9 cellular contexts compared by ENCODE assay signal in genomic region chr14:75831971-75832370, GRCh38.
DNase-seq lines count a peak whose midpoint lies in the region; TF ChIP-seq lines count a peak whose summit lies in the region.
"Had no signal": no experiment of that assay in that cellular context is flagged by ENCODE, and none has a peak within 500 bp of the region (broad histone marks: within the 10 kb centered on the region; RNA-seq: fewer than 3 reads in every experiment).

No MANE protein-coding gene starts in this region.

- POLR2A ChIA-PET in Caco-2 (lab: Charles Lee) = interaction anchor here (1.5 to 1.7 kb wide), 3 partner anchors 9 to 29 kb away, joined by 10 to 14 read pairs (median 14); no protein-coding TSS in a partner anchor
- POLR2A ChIA-PET in GM10248 (lab: Yijun Ruan, JAX) = no interaction called here

- H3K4me3 ChIP-seq in Caco-2 (ENCODE audit: low read depth, low read length) = no peak overlapping the region; the same call in 1 of the 2 replicates
- H3K4me3 ChIP-seq in NB4 (ENCODE audit: low read depth, low read length) = no peak overlapping the region
- H3K4me3 ChIP-seq: ascending aorta had no signal

- no peaks in the 10 kb centered on the region for H3K9me3 ChIP-seq in Caco-2
- H3K9me3 ChIP-seq: ascending aorta had no signal

- H3K27ac Mint-ChIP-seq in Caco-2 (ENCODE audit: unreplicated experiment) (peak overlapping the region; percentile 87), osteocyte (ENCODE audit: unreplicated experiment) (peak overlapping the region; percentile 75)

- H3K4me1 ChIP-seq in Caco-2 = peaks cover 57% of the 10 kb centered on the region

- CTCF ChIA-PET in Caco-2 (lab: Charles Lee) = interaction anchor here (1.0 to 1.6 kb wide), 5 partner anchors 10 to 121 kb away, joined by 3 to 13 read pairs (median 5); no protein-coding TSS in a partner anchor
- CTCF ChIA-PET in GM10248 (lab: Yijun Ruan, JAX) = interaction anchor here (3.1 to 3.3 kb wide), 2 partner anchors 10 to 12 kb away, joined by 10 to 12 read pairs; no protein-coding TSS in a partner anchor

- peaks cover 3% of the 10 kb centered on the region for H3K36me3 ChIP-seq in Caco-2 (ENCODE audit: control insufficient read depth, insufficient read depth, low read length)
- H3K36me3 ChIP-seq: ascending aorta had no signal

- peaks cover 19% of the 10 kb centered on the region for H3K4me1 Mint-ChIP-seq in Caco-2 (ENCODE audit: low read depth, unreplicated experiment)
- H3K4me1 Mint-ChIP-seq in osteocyte (ENCODE audit: unreplicated experiment) = peaks cover 40% of the 10 kb centered on the region

- H3K36me3 Mint-ChIP-seq in Caco-2 (ENCODE audit: insufficient read depth, unreplicated experiment) = peaks cover 17% of the 10 kb centered on the region
- peaks cover 4% of the 10 kb centered on the region for H3K36me3 Mint-ChIP-seq in osteocyte (ENCODE audit: unreplicated experiment)

- no TSS peak for BruUV-seq in Caco-2 (replicated peaks; lab: Mats Ljungman, UMichigan)

- intact Hi-C loops in Caco-2 (cut with micrococcal nuclease; ENCODE audit: unreplicated experiment) = loop anchor here (1.0 kb wide), 4 partner anchors 21 to 121 kb away; no protein-coding TSS in a partner anchor

- H3K27me3 ChIP-seq in Caco-2 (replicated peaks; ENCODE audit: control insufficient read depth, insufficient read depth, low read length) = no peaks in the 10 kb centered on the region
- H3K27me3 ChIP-seq: ascending aorta had no signal

- no peak for TF ChIP-seq CTCF in Caco-2 (IDR thresholded peaks at IDR 0.05; ENCODE audit: insufficient read depth in 1 of 2, low read depth in 1 of 2, low read length in 1 of 2, severe bottlenecking in 1 of 2, unreplicated experiment in 1 of 2)
- no peak for TF ChIP-seq CTCF in NB4 (IDR thresholded peaks at IDR 0.05; ENCODE audit: low read depth, low read length)
- TF ChIP-seq CTCF in osteocyte (IDR thresholded peaks at IDR 0.05) = no peak
- TF ChIP-seq CTCF in GM10248 (IDR thresholded peaks at IDR 0.05; ENCODE audit: control extremely low read depth, extremely low read depth, low read depth, missing control alignments) = no peak

- DNase-seq in Caco-2 (peak; percentile 68 to 78), NB4 (ENCODE audit: low read depth) (peak; percentile 10), T47D (ENCODE audit: low read depth in 1 of 2, low spot score in 1 of 2) (peak; percentile 46 to 98), osteocyte (ENCODE audit: extremely low spot score, unreplicated experiment) (no peak), GM10248 (ENCODE audit: extremely low spot score) (no peak), NCI-H82 treated with DMSO at 0.1 percent for 48 hours (lab: John Stamatoyannopoulos, UW; ENCODE audit: unreplicated experiment) (no peak), mesenteric fat pad (ENCODE audit: low spot score) (no peak)
- DNase-seq in stimulated activated CD4-positive, alpha-beta T cell treated with anti-CD3 and anti-CD28 coated beads, Interleukin-2, amount 100 ng/mL, for 48 hours = no peak

- H3K27me3 Mint-ChIP-seq in Caco-2 (ENCODE audit: insufficient read depth, unreplicated experiment) = no peaks in the 10 kb centered on the region
- H3K27me3 Mint-ChIP-seq in osteocyte (ENCODE audit: unreplicated experiment) = no peaks in the 10 kb centered on the region

- H3K4me3 Mint-ChIP-seq in Caco-2 (ENCODE audit: unreplicated experiment) (peak overlapping the region; percentile 44), osteocyte (ENCODE audit: unreplicated experiment) (no peak overlapping the region)

- no peak for TF ChIP-seq POLR2A in NB4 (IDR thresholded peaks at IDR 0.05; ENCODE audit: extremely low read depth, insufficient read length)

- in situ Hi-C loops in T47D (cut with HindIII; ENCODE audit: low pct_unique_long_range_greater_than_20kb, low sequenced_read_pairs) = no loop called here

- H3K9me3 Mint-ChIP-seq in Caco-2 (ENCODE audit: unreplicated experiment) (no peaks in the 10 kb centered on the region), osteocyte (ENCODE audit: unreplicated experiment) (no peaks in the 10 kb centered on the region)

Comparison
In these comparisons a context has a peak if more than half of its experiments do, and no peak if none do; other contexts are left out.
1. DNase-seq: peak in Caco-2 (2 of 2), NB4 (single experiment) and T47D (2 of 2); none in osteocyte (single experiment), GM10248 (single experiment), stimulated activated CD4-positive, alpha-beta T cell treated with anti-CD3 and anti-CD28 coated beads, Interleukin-2, amount 100 ng/mL, for 48 hours (0 of 2), NCI-H82 treated with DMSO at 0.1 percent for 48 hours (single experiment) and mesenteric fat pad (single experiment).